In the genomic region with DNA sequence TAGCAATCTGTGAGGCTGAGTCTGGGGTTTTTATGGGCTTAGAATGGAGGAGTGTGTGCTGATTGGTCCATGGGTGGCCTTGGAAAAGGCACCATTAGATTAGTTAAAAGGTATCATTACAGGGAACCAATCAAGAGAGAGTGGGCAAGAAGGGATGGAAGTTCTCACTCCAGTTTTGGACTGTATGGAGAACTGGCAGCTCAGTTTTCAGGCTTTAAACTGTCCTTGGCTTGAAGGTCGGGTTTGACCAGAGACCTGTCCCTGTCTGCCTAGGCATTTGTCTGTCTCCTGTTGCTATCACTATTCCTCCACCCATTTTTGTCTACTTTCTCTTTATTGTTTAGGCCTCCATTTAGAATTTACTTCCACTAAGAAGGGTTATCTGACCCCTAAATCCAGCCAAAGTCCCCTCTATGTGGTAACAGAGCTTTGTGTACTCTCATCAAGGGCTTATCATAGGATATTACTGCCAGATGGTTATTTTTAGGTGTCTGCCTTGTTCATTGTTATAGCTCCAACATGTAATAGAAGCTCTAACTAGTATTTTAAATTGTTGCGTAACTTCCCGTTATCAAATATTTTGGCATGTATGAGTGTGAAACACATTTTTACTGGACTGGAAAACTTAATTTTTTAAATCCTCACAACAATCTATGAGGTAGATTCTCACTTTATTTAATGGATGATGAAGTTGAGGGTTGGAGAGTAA, we compare ENCODE assay signal across 16 cellular contexts.
DNase-seq lines count a peak whose midpoint lies in the region; ATAC-seq and TF ChIP-seq lines count a peak whose summit lies in the region.
"Had no signal": no experiment of that assay in that cellular context is flagged by ENCODE, and none has a peak within 500 bp of the region (broad histone marks: within the 10 kb centered on the region; RNA-seq: fewer than 3 reads in every experiment).

No MANE protein-coding gene starts in this region.

- H3K27me3 Mint-ChIP-seq in MCF 10A (ENCODE audit: insufficient read depth, unreplicated experiment) = no peaks in the 10 kb centered on the region
- peaks cover 36% of the 10 kb centered on the region for H3K27me3 Mint-ChIP-seq in endodermal cell (ENCODE audit: insufficient read depth)
- H3K27me3 Mint-ChIP-seq: B cell; CD4-positive, alpha-beta T cell had no signal

- TF ChIP-seq CTCF in MCF 10A (IDR thresholded peaks at IDR 0.05; ENCODE audit: unreplicated experiment) (no peak), breast epithelium (IDR thresholded peaks at IDR 0.05) (no peak), endodermal cell (conservative IDR thresholded peaks at IDR 0.05) (no peak)

- peaks cover 12% of the 10 kb centered on the region for H3K9me3 Mint-ChIP-seq in MCF 10A (ENCODE audit: unreplicated experiment)
- no peaks in the 10 kb centered on the region for H3K9me3 Mint-ChIP-seq in endodermal cell

- no peaks in the 10 kb centered on the region for H3K4me1 Mint-ChIP-seq in MCF 10A (ENCODE audit: insufficient read depth, unreplicated experiment)
- H3K4me1 Mint-ChIP-seq in endodermal cell = peaks cover 40% of the 10 kb centered on the region
- H3K4me1 Mint-ChIP-seq: B cell, IgD-negative memory B cell had no signal

- TF ChIP-seq RAD21 in Ishikawa (IDR thresholded peaks at IDR 0.05; ENCODE audit: low read depth) = no peak

- DNase-seq in MCF 10A (ENCODE audit: unreplicated experiment) = no peak
- no peak for DNase-seq in breast epithelium (ENCODE audit: low spot score in 2 of 2)
- DNase-seq in endodermal cell = no peak
- no peak for DNase-seq in left ventricle myocardium superior
- DNase-seq: ACHN; C1 segment of cervical spinal cord; Calu3; CD4-positive, alpha-beta T cell; DMS 273 treated with DMSO at 0.1 percent for 48 hours; GOT3 had no signal

- H3K9me3 ChIP-seq in breast epithelium (peaks cover 0 to 6% of the 10 kb centered on the region in 2 donors), endodermal cell (ENCODE audit: control insufficient read depth, low read length) (peaks cover 23% of the 10 kb centered on the region)
- H3K9me3 ChIP-seq: HAP-1 had no signal

- intact Hi-C loops in MCF 10A (cut with micrococcal nuclease) = no loop called here
- intact Hi-C loops in breast epithelium (cut with DNase I; ENCODE audit: low total_unique reads) = loop anchor here (1.0 kb wide), 1 partner anchor 8 kb away; no protein-coding TSS in a partner anchor
- intact Hi-C loops in left ventricle myocardium superior (cut with micrococcal nuclease) = no loop called here

- no TSS peak for BruUV-seq in MCF 10A (replicated peaks; lab: Mats Ljungman, UMichigan)

- H3K4me3 Mint-ChIP-seq in MCF 10A (ENCODE audit: unreplicated experiment) (no peak overlapping the region), endodermal cell (no peak overlapping the region)
- H3K4me3 Mint-ChIP-seq: B cell; CD4-positive, alpha-beta T cell; IgD-negative memory B cell had no signal

- H3K36me3 Mint-ChIP-seq in MCF 10A (ENCODE audit: insufficient read depth, unreplicated experiment) (no peaks in the 10 kb centered on the region), endodermal cell (ENCODE audit: low read depth) (no peaks in the 10 kb centered on the region)
- H3K36me3 Mint-ChIP-seq: IgD-negative memory B cell had no signal

- H3K4me3 ChIP-seq in breast epithelium (no peak overlapping the region), endodermal cell (ENCODE audit: low read length) (peak overlapping the region; percentile 52)
- H3K4me3 ChIP-seq: HAP-1 had no signal

- no peaks in the 10 kb centered on the region for H3K27me3 ChIP-seq in breast epithelium
- peaks cover 5% of the 10 kb centered on the region for H3K27me3 ChIP-seq in endodermal cell (ENCODE audit: control insufficient read depth, insufficient read depth, low read length, poor library complexity, severe bottlenecking)

- POLR2A ChIA-PET in MCF 10A (lab: Yijun Ruan, JAX) = no interaction called here

- H3K27ac Mint-ChIP-seq in MCF 10A (ENCODE audit: low read depth, unreplicated experiment) (peak overlapping the region; percentile 28), endodermal cell (no peak overlapping the region)
- H3K27ac Mint-ChIP-seq: B cell; CD4-positive, alpha-beta T cell; IgD-negative memory B cell had no signal

- ATAC-seq in left ventricle myocardium superior (peak; percentile 99), HG02981 (IDR thresholded peaks at IDR 0.05; ENCODE audit: unreplicated experiment) (no peak), HG03442 (IDR thresholded peaks at IDR 0.05; ENCODE audit: unreplicated experiment) (no peak)

- CTCF ChIA-PET in MCF 10A (lab: Yijun Ruan, JAX) = interaction anchor here (0.6 to 2.0 kb wide), 3 partner anchors 10 to 339 kb away, joined by 3 to 6 read pairs (median 3); no protein-coding TSS in a partner anchor

- TF ChIP-seq EP300 in Ishikawa (IDR thresholded peaks at IDR 0.05; ENCODE audit: borderline replicate concordance) = no peak

- H3K36me3 ChIP-seq in breast epithelium (no peaks in the 10 kb centered on the region), endodermal cell (ENCODE audit: control insufficient read depth, insufficient read depth, low read length) (no peaks in the 10 kb centered on the region)
- H3K36me3 ChIP-seq: HAP-1 had no signal

- no peaks in the 10 kb centered on the region for H3K4me1 ChIP-seq in breast epithelium
- peaks cover 3% of the 10 kb centered on the region for H3K4me1 ChIP-seq in endodermal cell (ENCODE audit: control insufficient read depth, insufficient read depth, low read length)
- H3K4me1 ChIP-seq: HAP-1 had no signal

- 96 to 100% methylated on average over 2 to 3 of the region's 3 CpGs for WGBS in endodermal cell (ENCODE audit: insufficient coverage in 1 of 2, insufficient read length in 1 of 2), 2 experiments

- H3K9ac ChIP-seq in endodermal cell (ENCODE audit: extremely low read depth, low read length, poor library complexity, severe bottlenecking) = no peak overlapping the region

- H3K27ac ChIP-seq in breast epithelium (no peak overlapping the region), endodermal cell (ENCODE audit: low read depth, low read length) (no peak overlapping the region)

- no peak for TF ChIP-seq POLR2A in breast epithelium (IDR thresholded peaks at IDR 0.05)

TF ChIP-seq in Ishikawa, 13 proteins besides CTCF, POLR2A, EP300 and RAD21:
- TF ChIP-seq, protein P1, sequence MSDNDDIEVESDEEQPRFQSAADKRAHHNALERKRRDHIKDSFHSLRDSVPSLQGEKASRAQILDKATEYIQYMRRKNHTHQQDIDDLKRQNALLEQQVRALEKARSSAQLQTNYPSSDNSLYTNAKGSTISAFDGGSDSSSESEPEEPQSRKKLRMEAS (IDR thresholded peaks at IDR 0.05) = no peak
- TF ChIP-seq EGR1 (IDR thresholded peaks at IDR 0.05) = no peak
- TF ChIP-seq ZBTB7A (IDR thresholded peaks at IDR 0.05; ENCODE audit: low read depth) = no peak
- TF ChIP-seq CEBPB (IDR thresholded peaks at IDR 0.05) = peak; percentile 43; the same call in 1 of the 2 replicates
- no peak for TF ChIP-seq TEAD4 (IDR thresholded peaks at IDR 0.05)
- TF ChIP-seq, protein P2, sequence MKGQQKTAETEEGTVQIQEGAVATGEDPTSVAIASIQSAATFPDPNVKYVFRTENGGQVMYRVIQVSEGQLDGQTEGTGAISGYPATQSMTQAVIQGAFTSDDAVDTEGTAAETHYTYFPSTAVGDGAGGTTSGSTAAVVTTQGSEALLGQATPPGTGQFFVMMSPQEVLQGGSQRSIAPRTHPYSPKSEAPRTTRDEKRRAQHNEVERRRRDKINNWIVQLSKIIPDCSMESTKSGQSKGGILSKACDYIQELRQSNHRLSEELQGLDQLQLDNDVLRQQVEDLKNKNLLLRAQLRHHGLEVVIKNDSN (IDR thresholded peaks at IDR 0.05) = no peak
- TF ChIP-seq TAF1 (IDR thresholded peaks at IDR 0.05; ENCODE audit: low read depth) = no peak
TF ChIP-seq in Ishikawa: peak in this region for 1.
